1 cellular context compared by ENCODE assay signal in the genomic region with DNA sequence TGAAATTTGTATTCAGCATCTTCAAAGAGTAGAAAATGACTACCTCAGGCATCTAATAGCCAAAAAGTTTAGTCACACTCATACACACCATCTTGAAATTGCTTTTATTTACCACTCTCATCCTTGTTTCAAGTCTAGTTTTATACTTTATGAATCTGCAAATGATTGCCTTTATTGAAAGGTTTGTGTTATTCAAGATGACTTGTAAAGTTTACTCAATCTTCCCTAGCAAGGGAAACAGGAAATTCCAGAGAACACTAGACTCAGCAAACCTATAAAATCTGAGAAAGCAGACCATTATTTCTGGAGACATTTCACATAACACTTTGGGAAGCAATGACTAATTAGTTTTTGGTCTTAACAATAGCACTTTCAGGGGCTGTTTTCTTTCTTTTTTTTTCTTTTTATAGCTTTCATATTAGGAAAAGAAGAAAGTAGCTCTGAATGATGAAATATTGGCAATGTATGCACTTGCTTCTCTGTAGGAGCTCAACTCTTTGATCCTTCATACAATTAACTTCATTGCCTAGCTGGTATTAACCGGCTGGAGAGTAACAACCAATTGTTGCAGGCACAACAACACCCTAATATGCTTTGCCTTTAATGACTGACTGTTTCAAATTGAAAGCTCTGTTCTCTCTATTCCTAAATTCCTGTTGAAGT.
TF ChIP-seq lines count a peak whose summit lies in the region.

No MANE protein-coding gene starts in this region.

TF ChIP-seq in neural cell, 6 proteins besides CTCF, POLR2A, EP300 and RAD21:
- TF ChIP-seq REST (IDR thresholded peaks at IDR 0.05; ENCODE audit: borderline replicate concordance): no peak
- TF ChIP-seq EZH2 (IDR thresholded peaks at IDR 0.05; ENCODE audit: borderline replicate concordance, insufficient read depth, low read length, poor library complexity, severe bottlenecking): no peak
- no peak for TF ChIP-seq MXI1 (conservative IDR thresholded peaks at IDR 0.05; ENCODE audit: poor library complexity, severe bottlenecking)
- TF ChIP-seq SMC3 (conservative IDR thresholded peaks at IDR 0.05; ENCODE audit: poor library complexity): no peak
- no peak for TF ChIP-seq POLR2AphosphoS5 (IDR thresholded peaks at IDR 0.05)
- TF ChIP-seq TAF1 (IDR thresholded peaks at IDR 0.05; ENCODE audit: low read depth): no peak
TF ChIP-seq in neural cell: peak in this region for 0.
